ENCODE assay signal across 8 cellular contexts in the genomic region with DNA sequence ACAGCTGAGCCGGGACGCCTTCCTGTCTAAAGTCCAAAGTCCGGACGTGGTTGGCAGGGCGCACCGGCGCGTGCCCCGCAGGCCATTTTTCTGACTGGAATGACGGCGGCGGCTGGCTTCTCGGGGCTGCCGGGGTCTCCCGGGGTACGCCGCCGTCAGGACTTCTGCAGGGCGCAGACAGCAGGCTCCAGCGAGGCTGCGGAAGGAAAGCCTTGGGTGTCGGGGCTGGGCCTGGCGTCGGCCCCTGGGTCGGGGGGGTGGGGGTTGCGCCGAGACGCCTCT. TPM values are rescaled to one million over a fixed set of nuclear protein-coding genes. Genes with fewer than 3 reads are reported as not detected.
DNase-seq lines count a peak whose midpoint lies in the region; ATAC-seq and TF ChIP-seq lines count a peak whose summit lies in the region.

No MANE protein-coding gene starts in this region.

- H3K4me2 ChIP-seq in osteoblast (ENCODE audit: insufficient read depth, low read length): peak overlapping the region; percentile 99

- CTCF ChIA-PET in BJ (lab: Yijun Ruan, JAX): interaction anchor here (1.3 to 1.4 kb wide), 2 partner anchors 88 to 102 kb away, joined by 3 read pairs; no protein-coding TSS in a partner anchor

- POLR2A ChIA-PET in BJ (lab: Charles Lee): no interaction called here

- H4K20me1 ChIP-seq in osteoblast (ENCODE audit: insufficient read depth, low read length): peaks cover 19% of the 10 kb centered on the region

- peaks cover 24% of the 10 kb centered on the region for H3K4me1 ChIP-seq in osteoblast (ENCODE audit: insufficient read depth, low read length)

- DNase-seq in BJ (ENCODE audit: low read depth) (no peak), fibroblast of villous mesenchyme (ENCODE audit: low read depth) (peak; percentile 59), osteoblast (ENCODE audit: insufficient read length, low spot score, missing footprints) (peak; percentile 86), NCI-H2081 treated with DMSO at 0.1 percent for 48 hours (lab: John Stamatoyannopoulos, UW) (no peak)
- DNase-seq in stimulated activated CD4-positive, alpha-beta T cell treated with anti-CD3 and anti-CD28 coated beads, Interleukin-15, amount 100 ng/mL, for 24 hours: no peak

- H3K27me3 ChIP-seq in BJ (ENCODE audit: control insufficient read depth, insufficient read depth, low read length) (no peaks in the 10 kb centered on the region), osteoblast (ENCODE audit: insufficient read depth, low read length) (no peaks in the 10 kb centered on the region)

- H3K36me3 ChIP-seq in BJ (ENCODE audit: control insufficient read depth, insufficient read depth, low read length): no peaks in the 10 kb centered on the region
- no peaks in the 10 kb centered on the region for H3K36me3 ChIP-seq in osteoblast (ENCODE audit: insufficient read depth, low read length)

- peak; percentile 40 for TF ChIP-seq POLR2A in GM19193 (IDR thresholded peaks at IDR 0.05; ENCODE audit: extremely low read depth, insufficient read depth, insufficient read length)

- H3K4me3 ChIP-seq in BJ (ENCODE audit: low read depth, low read length): peak overlapping the region; percentile 91
- peak overlapping the region; percentile 77 for H3K4me3 ChIP-seq in WI38 (ENCODE audit: low read depth, low read length)
- peak overlapping the region; percentile 88 for H3K4me3 ChIP-seq in fibroblast of villous mesenchyme (ENCODE audit: low read depth, low read length)
- H3K4me3 ChIP-seq in osteoblast (ENCODE audit: insufficient read depth, low read length): peak overlapping the region; percentile 96

- H2AFZ ChIP-seq in osteoblast (ENCODE audit: low read length): peak overlapping the region; percentile 99

- ATAC-seq in HG03342 (IDR thresholded peaks at IDR 0.05; ENCODE audit: unreplicated experiment): peak; percentile 33

- H3K27ac ChIP-seq in osteoblast (ENCODE audit: low read depth, low read length): peak overlapping the region; percentile 97

- TF ChIP-seq CTCF in BJ (IDR thresholded peaks at IDR 0.05; ENCODE audit: insufficient read depth, low read depth, low read length): no peak
- no peak for TF ChIP-seq CTCF in WI38 (IDR thresholded peaks at IDR 0.05; ENCODE audit: low read depth, low read length)
- TF ChIP-seq CTCF in fibroblast of villous mesenchyme (IDR thresholded peaks at IDR 0.05; ENCODE audit: insufficient read depth, low read depth, low read length): no peak
- TF ChIP-seq CTCF in osteoblast (IDR thresholded peaks at IDR 0.05; ENCODE audit: extremely low read depth, low read depth, low read length): no peak

- no peaks in the 10 kb centered on the region for H3K9me3 ChIP-seq in osteoblast (ENCODE audit: low read depth, low read length)

- peaks cover 48% of the 10 kb centered on the region for H3K79me2 ChIP-seq in osteoblast (ENCODE audit: insufficient read depth, low read length)

RNA-seq across cellular contexts. Expression of gene MIA2, which starts 32.8 kb away (rescaled TPM):
- 11.4 and 15.8 TPM in 2 replicates for polyA plus RNA-seq in BJ (2011; rRNA removed)
- polyA minus RNA-seq in BJ (2011; rRNA and poly(A)+ RNA removed): 6.3 and 7.7 TPM in 2 replicates
- 14.5 and 21.6 TPM in 2 replicates for total RNA-seq in fibroblast of villous mesenchyme
- 25.0 and 25.3 TPM in 2 replicates for total RNA-seq in osteoblast

Comparison
In these comparisons a context has a peak if more than half of its experiments do, and no peak if none do; other contexts are left out.
1. DNase-seq: peak in fibroblast of villous mesenchyme (single experiment) and osteoblast (single experiment); none in BJ (single experiment), stimulated activated CD4-positive, alpha-beta T cell treated with anti-CD3 and anti-CD28 coated beads, Interleukin-15, amount 100 ng/mL, for 24 hours (single experiment) and NCI-H2081 treated with DMSO at 0.1 percent for 48 hours (single experiment).
2. Peak in every context shown above with its lines, with median percentiles within 50 percentile points of each other: H3K4me3 ChIP-seq.